Comparison of ENCODE assay signal across 29 cellular contexts in the genomic region with DNA sequence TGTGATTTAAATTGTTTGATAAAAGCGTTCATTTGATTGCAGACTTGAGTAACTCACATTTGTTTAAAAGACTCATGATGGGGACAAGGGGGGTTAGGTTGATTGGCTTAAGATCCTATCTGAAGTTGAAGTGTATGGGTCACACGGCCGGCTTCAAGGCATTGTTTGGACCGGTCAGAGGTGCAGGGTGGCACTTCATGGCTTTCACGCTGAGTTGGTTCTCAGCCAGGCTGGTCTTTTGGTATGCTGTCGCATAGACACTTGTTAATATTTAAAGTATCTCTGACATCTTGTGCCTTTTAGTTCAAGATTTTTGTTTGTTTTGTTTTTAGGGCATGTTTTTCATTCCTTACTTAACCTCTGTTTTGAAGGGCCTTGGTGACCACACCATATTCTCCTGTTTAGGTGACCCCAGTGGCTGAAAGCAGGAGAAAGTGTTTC. TPM values are rescaled to one million over a fixed set of nuclear protein-coding genes. Genes with fewer than 3 reads are reported as not detected.
A peak's percentile ranks its signal among the peaks of the same experiment; 100 is the strongest.
DNase-seq lines count a peak whose midpoint lies in the region; ATAC-seq, FAIRE-seq and TF ChIP-seq lines count a peak whose summit lies in the region.
"Had no signal": no experiment of that assay in that cellular context is flagged by ENCODE, and none has a peak within 500 bp of the region (broad histone marks: within the 10 kb centered on the region; RNA-seq: fewer than 3 reads in every experiment).

No MANE protein-coding gene starts in this region.

- TF ChIP-seq POLR2A in A549 (IDR thresholded peaks at IDR 0.05; ENCODE audit: low read length): no peak

- no peak for FAIRE-seq in A549 (lab: Jason Lieb, UNC)
- FAIRE-seq: frontal cortex, GM12878, islet of Langerhans, TTC549 had no signal

- peaks cover 21% of the 10 kb centered on the region for H3K36me3 Mint-ChIP-seq in WTC11

- H3K9ac ChIP-seq in iPS-18a (ENCODE audit: low read length) (no peak overlapping the region), mesendoderm (ENCODE audit: low read length) (no peak overlapping the region)

- H3K79me1 ChIP-seq in mesendoderm (ENCODE audit: low read length): peaks cover 40% of the 10 kb centered on the region

- peaks cover 57% of the 10 kb centered on the region for H3K79me2 ChIP-seq in mesendoderm (ENCODE audit: control insufficient read depth, insufficient read depth, low read length)

- TF ChIP-seq EP300 in A549 (IDR thresholded peaks at IDR 0.05): no peak

- no peak overlapping the region for H2BK120ac ChIP-seq in mesendoderm (ENCODE audit: low read depth, low read length)

- 47% methylated on average over 6 of the region's 6 CpGs for whole genome bisulfite sequencing in A549 (ENCODE audit: missing lambda C conversion rate)
- no CpG with 5 or more reads among the region's 6 CpGs for WGBS in mesendoderm (ENCODE audit: extremely low coverage, insufficient coverage, low lambda C conversion rate)

- H3K4me2 ChIP-seq in A549 (peak overlapping the region; percentile 45), mesendoderm (ENCODE audit: low read length) (no peak overlapping the region)

- CTCF ChIA-PET in A549 (lab: Yijun Ruan, JAX): no interaction called here
- CTCF ChIA-PET in WTC11 (lab: Charles Lee): no interaction called here

- DNase-seq in A549 (ENCODE audit: low read depth in 1 of 2, low spot score in 1 of 2): no peak
- no peak for DNase-seq in WTC11 (ENCODE audit: low spot score)
- DNase-seq in mesendoderm: peak; percentile 65
- no peak for DNase-seq in NCI-H1436 (lab: John Stamatoyannopoulos, UW)
- no peak for DNase-seq in Kasumi-1 (lab: John Stamatoyannopoulos, UW)
- DNase-seq: 8988T; activated CD4-positive, alpha-beta memory T cell treated with anti-CD3 and anti-CD28 coated beads, Interleukin-2, amount 10 ng/mL, durations not matched to agents 7 days and 5 days; activated CD4-positive, CD25-positive, alpha-beta regulatory T cell treated with anti-CD3 and anti-CD28 coated beads, Interleukin-2, amount 50 U/mL, for 72 hours; CD4-positive, CD25-positive, alpha-beta regulatory T cell; mammary epithelial cell; naive B cell; NCI-H1048; NCI-H1694 treated with DMSO at 0.1 percent for 48 hours; NCI-H2171; NCI-H510A; stimulated activated CD8-positive, alpha-beta memory T cell treated with anti-CD3 and anti-CD28 coated beads, Interleukin-4, amount 100 ng/mL, for 48 hours; stimulated activated naive CD8-positive, alpha-beta T cell treated with anti-CD3 and anti-CD28 coated beads, Interleukin-15, amount 100 ng/mL, for 72 hours; tibial artery had no signal

- POLR2A ChIA-PET in A549 (lab: Yijun Ruan, JAX): no interaction called here
- POLR2A ChIA-PET in WTC11 (lab: Charles Lee): no interaction called here

- peaks cover 22% of the 10 kb centered on the region for H3K9me3 Mint-ChIP-seq in WTC11

- ATAC-seq in A549: no peak
- peak; percentile 38 for ATAC-seq in WTC11
- ATAC-seq in GM18907 (IDR thresholded peaks at IDR 0.05; ENCODE audit: unreplicated experiment): no peak
- ATAC-seq in GM21529 (IDR thresholded peaks at IDR 0.05; ENCODE audit: unreplicated experiment): no peak
- ATAC-seq: activated naive CD4-positive, alpha-beta T cell treated with anti-CD3 and anti-CD28 coated beads, Interleukin-2, amount 50 U/mL, for 72 hours; activated T-helper 17 cell treated with anti-CD3 and anti-CD28 coated beads, Interleukin-2, amount 50 U/mL, for 72 hours; GM12878; HCT116; stimulated activated naive CD8-positive, alpha-beta T cell treated with anti-CD3 and anti-CD28 coated beads, Interleukin-15, amount 100 ng/mL, for 72 hours had no signal

- no peak overlapping the region for H3K18ac ChIP-seq in mesendoderm (ENCODE audit: low read length)

- no peak for TF ChIP-seq RAD21 in A549 (conservative IDR thresholded peaks at IDR 0.05 in 1 of 2, IDR thresholded peaks at IDR 0.05 in 1 of 2)

- H3K27ac ChIP-seq in A549 (no peak overlapping the region), iPS-18a (ENCODE audit: low read length) (no peak overlapping the region), mesendoderm (ENCODE audit: low read depth, low read length) (no peak overlapping the region)
- H3K27ac ChIP-seq: RWPE1, tibial artery had no signal

- peak overlapping the region; percentile 24 for H3K4me3 Mint-ChIP-seq in WTC11
- H3K4me3 Mint-ChIP-seq: activated CD4-positive, alpha-beta memory T cell treated with anti-CD3 and anti-CD28 coated beads, Interleukin-2, amount 10 ng/mL, durations not matched to agents 7 days and 5 days; activated T-helper 17 cell treated with anti-CD3 and anti-CD28 coated beads, Interleukin-2, amount 50 U/mL, for 72 hours; naive B cell; stimulated activated naive CD8-positive, alpha-beta T cell treated with anti-CD3 and anti-CD28 coated beads, Interleukin-15, amount 100 ng/mL, for 72 hours had no signal

- H3K4me3 ChIP-seq in A549 (no peak overlapping the region), iPS-18a (ENCODE audit: low read length) (peak overlapping the region; percentile 6), mesendoderm (ENCODE audit: low read length) (no peak overlapping the region)
- H3K4me3 ChIP-seq: GM12878, tibial artery had no signal

- peaks cover 82% of the 10 kb centered on the region for H3K4me1 Mint-ChIP-seq in WTC11
- H3K4me1 Mint-ChIP-seq: activated CD4-positive, alpha-beta memory T cell treated with anti-CD3 and anti-CD28 coated beads, Interleukin-2, amount 10 ng/mL, durations not matched to agents 7 days and 5 days had no signal

- H2AK5ac ChIP-seq in mesendoderm (ENCODE audit: low read length): no peak overlapping the region

- no peaks in the 10 kb centered on the region for H3K27me3 ChIP-seq in iPS-18a (ENCODE audit: control insufficient read depth, insufficient read depth, low read length)
- H3K27me3 ChIP-seq in mesendoderm (ENCODE audit: insufficient read depth, low read length, poor library complexity): no peaks in the 10 kb centered on the region
- H3K27me3 ChIP-seq: tibial artery had no signal

- no peak overlapping the region for H4K8ac ChIP-seq in mesendoderm (ENCODE audit: low read depth, low read length)

- H3K56ac ChIP-seq in mesendoderm (ENCODE audit: low read length): no peak overlapping the region

- H3K9me3 ChIP-seq in A549 (peaks cover 16% of the 10 kb centered on the region; the same call in 2 of the 3 replicates), iPS-18a (ENCODE audit: control insufficient read depth, low read depth, low read length) (peaks cover 8% of the 10 kb centered on the region)

- H3K23ac ChIP-seq in mesendoderm (ENCODE audit: low read length): no peak overlapping the region

- H3K27ac Mint-ChIP-seq in WTC11: peak overlapping the region; percentile 97
- H3K27ac Mint-ChIP-seq: activated CD4-positive, alpha-beta memory T cell treated with anti-CD3 and anti-CD28 coated beads, Interleukin-2, amount 10 ng/mL, durations not matched to agents 7 days and 5 days; activated naive CD4-positive, alpha-beta T cell treated with anti-CD3 and anti-CD28 coated beads, Interleukin-2, amount 50 U/mL, for 72 hours had no signal

- H3K4ac ChIP-seq in mesendoderm (ENCODE audit: low read depth, low read length): no peak overlapping the region

- no peaks in the 10 kb centered on the region for H3K27me3 Mint-ChIP-seq in WTC11 (ENCODE audit: low read depth)
- H3K27me3 Mint-ChIP-seq: activated CD4-positive, alpha-beta memory T cell treated with anti-CD3 and anti-CD28 coated beads, Interleukin-2, amount 10 ng/mL, durations not matched to agents 7 days and 5 days; activated T-helper 17 cell treated with anti-CD3 and anti-CD28 coated beads, Interleukin-2, amount 50 U/mL, for 72 hours; CD4-positive, CD25-positive, alpha-beta regulatory T cell; naive B cell; stimulated activated naive CD8-positive, alpha-beta T cell treated with anti-CD3 and anti-CD28 coated beads, Interleukin-15, amount 100 ng/mL, for 72 hours had no signal

- H2BK5ac ChIP-seq in mesendoderm (ENCODE audit: low read length): no peak overlapping the region

- H3K4me1 ChIP-seq in A549 (peaks cover 17% of the 10 kb centered on the region), iPS-18a (ENCODE audit: control insufficient read depth, low read depth, low read length) (peaks cover 48% of the 10 kb centered on the region), mesendoderm (ENCODE audit: control insufficient read depth, low read depth, low read length) (peaks cover 41% of the 10 kb centered on the region)

- H3K36me3 ChIP-seq in iPS-18a (ENCODE audit: control insufficient read depth, low read depth, low read length): no peaks in the 10 kb centered on the region
- H3K36me3 ChIP-seq in mesendoderm (ENCODE audit: control insufficient read depth, insufficient read depth, low read length): no peaks in the 10 kb centered on the region
- H3K36me3 ChIP-seq: tibial artery had no signal

- no peak overlapping the region for H2BK15ac ChIP-seq in mesendoderm (replicated peaks; ENCODE audit: low read depth)

- no peak for TF ChIP-seq CTCF in A549 (IDR thresholded peaks at IDR 0.05)
- TF ChIP-seq CTCF in WTC11 (IDR thresholded peaks at IDR 0.05): no peak

- no peak overlapping the region for H4K5ac ChIP-seq in mesendoderm (ENCODE audit: low read length)

TF ChIP-seq in A549, 52 proteins besides CTCF, POLR2A, EP300 and RAD21 (continues in another document):
- TF ChIP-seq KDM1A (IDR thresholded peaks at IDR 0.05; ENCODE audit: low read depth) (no peak), TP53 (CRISPR knock-in tag; IDR thresholded peaks at IDR 0.05) (no peak), SMC3 (IDR thresholded peaks at IDR 0.05) (no peak), NFE2L2 (conservative IDR thresholded peaks at IDR 0.05; ENCODE audit: low read length) (no peak), ZFP36 (IDR thresholded peaks at IDR 0.05; ENCODE audit: borderline replicate concordance, partially characterized antibody) (no peak), FOSL2 (IDR thresholded peaks at IDR 0.05) (no peak), FOSL2 (CRISPR knock-in tag; IDR thresholded peaks at IDR 0.05) (no peak), HOXB5 (CRISPR knock-in tag; IDR thresholded peaks at IDR 0.05) (no peak)

TF ChIP-seq in WTC11, 78 proteins besides CTCF, POLR2A, EP300 and RAD21 (continues in another document):
- TF ChIP-seq ZNF671 (CRISPR knock-in tag; IDR thresholded peaks at IDR 0.05) (no peak), GABPB1 (CRISPR knock-in tag; IDR thresholded peaks at IDR 0.05) (no peak), ZNF416 (CRISPR knock-in tag; IDR thresholded peaks at IDR 0.05) (no peak), TCF7 (CRISPR knock-in tag; IDR thresholded peaks at IDR 0.05; ENCODE audit: low read depth) (no peak), NFE2L1 (CRISPR knock-in tag; IDR thresholded peaks at IDR 0.05) (no peak), MYBL2 (CRISPR knock-in tag; IDR thresholded peaks at IDR 0.05) (no peak), ZNF232 (CRISPR knock-in tag; IDR thresholded peaks at IDR 0.05) (no peak), FOXJ3 (CRISPR knock-in tag; IDR thresholded peaks at IDR 0.05; ENCODE audit: borderline replicate concordance) (no peak)

RNA-seq across cellular contexts. Expression of a gene that starts 58.1 kb away (rescaled TPM):
- 55.5 and 60.6 TPM in 2 replicates for polyA plus RNA-seq in A549 (2011; rRNA removed)
- 16.6 and 26.4 TPM in 2 replicates for polyA plus RNA-seq in A549 (2012; cell fraction: cytosol; rRNA removed)
- 11.6 and 23.0 TPM in 2 replicates for polyA plus RNA-seq in A549 (2012; cell fraction: nucleus; rRNA removed)
- 26.6 to 32.1 TPM (median 28.1 TPM) in 3 replicates for polyA plus RNA-seq in A549 (2017; fragmentation: RNase III; extraction: RNeasy Plus Mini Kit Qiagen cat#74134 plus additional on column Dnase treatment)
- polyA minus RNA-seq in A549 (2011; rRNA and poly(A)+ RNA removed): 57.3 and 58.3 TPM in 2 replicates
- total RNA-seq in WTC11 (2021): 53.3 to 59.1 TPM (median 53.6 TPM) in 3 replicates
- 36.6 TPM for polyA plus RNA-seq in mesendoderm (2013, experiment 1 of 2)
- polyA plus RNA-seq in mesendoderm (2013, experiment 2 of 2): 36.9 TPM
